ENCODE assay signal across 8 cellular contexts in the genomic region with DNA sequence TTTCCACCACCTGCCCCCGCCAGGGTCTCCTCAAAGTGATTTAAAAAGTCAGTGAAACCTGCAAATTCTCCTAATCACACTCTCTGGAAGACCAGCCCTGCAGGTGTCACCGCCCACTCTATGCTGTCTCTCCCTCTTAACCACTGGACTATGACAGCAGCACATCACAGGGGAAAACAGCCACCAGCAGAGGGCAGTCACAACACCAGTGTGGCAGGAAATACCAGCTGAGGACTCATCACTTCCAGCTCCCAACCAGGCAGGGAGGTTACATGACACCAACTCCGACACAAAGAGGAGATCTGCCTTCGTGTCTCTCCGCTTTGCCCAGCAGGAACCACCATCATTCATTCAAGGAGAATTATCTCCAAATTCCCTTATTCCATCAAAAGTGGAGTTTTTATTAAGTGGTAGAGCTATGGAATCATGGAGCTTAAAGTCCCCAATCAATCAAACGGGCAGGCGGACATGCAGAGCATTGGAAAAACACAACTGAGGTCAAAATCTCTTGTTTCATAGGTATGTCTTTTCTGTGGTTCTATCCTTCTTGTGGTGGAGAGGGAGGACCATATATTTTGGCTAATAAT.
DNase-seq lines count a peak whose midpoint lies in the region; ATAC-seq and TF ChIP-seq lines count a peak whose summit lies in the region.

No MANE protein-coding gene starts in this region.

- TF ChIP-seq CTCF in upper lobe of right lung (IDR thresholded peaks at IDR 0.05): peak; percentile 64

- DNase-seq in COR-L47 (lab: John Stamatoyannopoulos, UW): peak; percentile 86
- peak; percentile 88 to 89 for DNase-seq in Kasumi-1 (lab: John Stamatoyannopoulos, UW)
- peak; percentile 69 to 71 for DNase-seq in SHP77 (lab: John Stamatoyannopoulos, UW)
- peak; percentile 25 to 51 (median 48) for DNase-seq in activated naive CD4-positive, alpha-beta T cell (lab: John Stamatoyannopoulos, UW)
- DNase-seq in head of caudate nucleus: peak; percentile 54 to 95 (median 83)
- DNase-seq in posterior cingulate gyrus: peak in 9 of 10 donors; percentile 51 to 95 (median 75)
- DNase-seq in upper lobe of right lung: peak; percentile 81

- peak; percentile 79 for ATAC-seq in GM21717 (IDR thresholded peaks at IDR 0.05; ENCODE audit: unreplicated experiment)
- peak; percentile 94 for ATAC-seq in upper lobe of right lung

- H3K9me3 ChIP-seq in upper lobe of right lung: no peaks in the 10 kb centered on the region

- no peaks in the 10 kb centered on the region for H3K36me3 ChIP-seq in upper lobe of right lung

- H3K27ac ChIP-seq in upper lobe of right lung: no peak overlapping the region

- H3K4me1 ChIP-seq in upper lobe of right lung: no peaks in the 10 kb centered on the region

- H3K27me3 ChIP-seq in upper lobe of right lung: no peaks in the 10 kb centered on the region

- intact Hi-C loops in head of caudate nucleus (cut with DNase I) (no loop called here), posterior cingulate gyrus (cut with DNase I) (loop anchor here (5.0 to 10.0 kb wide), 2 partner anchors 56 to 106 kb away; no protein-coding TSS in a partner anchor), upper lobe of right lung (cut with DNase I) (no loop called here)

- H3K4me3 ChIP-seq in upper lobe of right lung: no peak overlapping the region
